Comparison of ENCODE assay signal across 8 cellular contexts in the genomic region with DNA sequence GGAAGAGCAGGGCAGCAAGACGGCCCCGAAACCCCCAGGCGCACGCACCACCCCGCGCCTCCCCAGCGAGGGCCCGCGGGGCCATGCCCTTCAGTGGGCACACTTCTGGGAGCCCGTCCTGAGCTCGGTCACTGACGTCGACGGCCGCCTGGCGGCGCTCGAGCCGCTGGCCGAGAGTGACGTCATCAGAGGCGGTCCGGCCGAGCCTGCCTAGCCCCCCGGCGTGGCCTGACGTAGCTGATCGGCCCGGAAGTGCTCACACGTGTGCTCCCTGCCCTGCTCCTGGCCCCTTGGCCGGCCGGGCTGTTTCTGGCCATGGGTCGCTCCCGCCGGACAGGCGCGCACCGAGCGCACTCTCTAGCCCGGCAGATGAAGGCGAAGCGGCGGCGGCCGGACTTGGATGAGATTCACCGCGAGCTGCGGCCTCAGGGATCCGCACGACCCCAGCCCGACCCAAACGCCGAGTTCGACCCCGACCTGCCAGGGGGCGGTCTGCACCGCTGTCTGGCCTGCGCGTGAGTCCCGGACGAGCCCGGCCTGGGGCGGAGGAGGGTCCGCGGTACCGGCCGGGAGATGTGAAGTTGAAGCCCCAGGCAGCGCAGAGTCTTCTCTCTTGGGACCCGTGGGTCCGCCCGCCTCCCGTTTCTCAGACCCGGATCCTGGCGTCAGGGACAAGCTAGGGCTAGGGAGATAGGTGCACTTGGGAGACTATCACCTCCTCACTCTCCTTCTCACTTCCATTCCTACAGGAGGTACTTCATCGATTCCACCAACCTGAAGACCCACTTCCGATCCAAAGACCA.
DNase-seq lines count a peak whose midpoint lies in the region; ATAC-seq lines count a peak whose summit lies in the region.

Gene ZNF593, plus strand, starts transcription at position 240 of the 803 bp plus-strand sequence. Its CDS starts 76 bp downstream, at position 316.

- peak within 1 kb of the TSS; percentile 73 for H3K27ac ChIP-seq in caudate nucleus (ENCODE audit: low read depth, low read length)

- ATAC-seq in GM18861 (IDR thresholded peaks at IDR 0.05; ENCODE audit: unreplicated experiment) (peak; percentile 80), HG03103 (IDR thresholded peaks at IDR 0.05; ENCODE audit: low read depth, unreplicated experiment) (peak; percentile 90)

- DNase-seq in AG08395 (ENCODE audit: low spot score) (peak; percentile 99), NCI-H2227 (lab: John Stamatoyannopoulos, UW; ENCODE audit: unreplicated experiment) (peak; percentile 93), caudate nucleus (lab: John Stamatoyannopoulos, UW) (peak; percentile 25 to 94 (median 81)), iris pigment epithelial cell (ENCODE audit: low read depth) (peak; percentile 88)
- DNase-seq in activated CD4-positive, CD25-positive, alpha-beta regulatory T cell (lab: John Stamatoyannopoulos, UW), result peak; percentile 64 to 77 (median 69)
- peak; percentile 80 to 88 for DNase-seq in stimulated activated CD4-positive, alpha-beta T cell treated with anti-CD3 and anti-CD28 coated beads, Interleukin-12 subunit alpha, Interleukin-12 subunit beta, amount 100 ng/mL, for 24 hours (ENCODE audit: low read depth in 2 of 2)

Comparison
In these comparisons a context has a peak if more than half of its experiments do, and no peak if none do; other contexts are left out.
1. Peak in every context shown above with its lines: DNase-seq, ATAC-seq and H3K27ac ChIP-seq.